Comparison of ENCODE assay signal across 9 cellular contexts in genomic region chr19:50432658-50433057, GRCh38. TPM values are rescaled to one million over a fixed set of nuclear protein-coding genes. Genes with fewer than 3 reads are reported as not detected.
A peak's percentile ranks its signal among the peaks of the same experiment; 100 is the strongest.
DNase-seq lines count a peak whose midpoint lies in the region; ATAC-seq and TF ChIP-seq lines count a peak whose summit lies in the region.
"Had no signal": no experiment of that assay in that cellular context is flagged by ENCODE, and none has a peak within 500 bp of the region (broad histone marks: within the 10 kb centered on the region; RNA-seq: fewer than 3 reads in every experiment).

Gene MYBPC2 (plus strand): TSS chr19:50432892. CDS start chr19:50432954, 62 bp downstream.

- H3K4me3 Mint-ChIP-seq in activated naive CD4-positive, alpha-beta T cell treated with anti-CD3 and anti-CD28 coated beads for 36 hours: peak within 1 kb of the TSS; percentile 90
- H3K4me3 Mint-ChIP-seq in type B pancreatic cell: peak within 1 kb of the TSS; percentile 93

- H3K9me3 Mint-ChIP-seq in activated naive CD4-positive, alpha-beta T cell treated with anti-CD3 and anti-CD28 coated beads for 36 hours: no peaks in the 10 kb centered on the region
- H3K9me3 Mint-ChIP-seq in activated naive CD4-positive, alpha-beta T cell treated with anti-CD3 and anti-CD28 coated beads, Interleukin-2, amount 50 U/mL, for 72 hours: no peaks in the 10 kb centered on the region
- no peaks in the 10 kb centered on the region for H3K9me3 Mint-ChIP-seq in type B pancreatic cell

- peaks cover 0 to 39% of the 10 kb centered on the region in 2 donors for H3K27me3 ChIP-seq in left lung

- H3K36me3 Mint-ChIP-seq in activated naive CD4-positive, alpha-beta T cell treated with anti-CD3 and anti-CD28 coated beads for 36 hours (ENCODE audit: low read depth): no peaks in the 10 kb centered on the region
- no peaks in the 10 kb centered on the region for H3K36me3 Mint-ChIP-seq in activated naive CD4-positive, alpha-beta T cell treated with anti-CD3 and anti-CD28 coated beads, Interleukin-2, amount 50 U/mL, for 72 hours
- H3K36me3 Mint-ChIP-seq in type B pancreatic cell: no peaks in the 10 kb centered on the region

- ATAC-seq in activated naive CD4-positive, alpha-beta T cell treated with anti-CD3 and anti-CD28 coated beads, Interleukin-2, amount 50 U/mL, for 72 hours: no peak
- ATAC-seq in left lung: no peak
- ATAC-seq in HG02885 (IDR thresholded peaks at IDR 0.05; ENCODE audit: poor library complexity, unreplicated experiment): no peak

- TF ChIP-seq CTCF in left lung (IDR thresholded peaks at IDR 0.05): no peak
- no peak for TF ChIP-seq CTCF in type B pancreatic cell (conservative IDR thresholded peaks at IDR 0.05)
- no peak for TF ChIP-seq CTCF in RWPE1 (conservative IDR thresholded peaks at IDR 0.05; ENCODE audit: low read depth)
- no peak for TF ChIP-seq CTCF in GM13976 (IDR thresholded peaks at IDR 0.05; ENCODE audit: borderline replicate concordance, control extremely low read depth, extremely low read depth, insufficient read depth, missing control alignments)

- POLR2A ChIA-PET in RWPE1 (lab: Yijun Ruan, JAX; ENCODE audit: low non-redundant PET): no interaction called here

- in situ Hi-C loops in GM13976 (cut with MboI; ENCODE audit: low sequenced_read_pairs, unreplicated experiment): no loop called here

- H3K9me3 ChIP-seq in left lung: no peaks in the 10 kb centered on the region

- H3K4me1 ChIP-seq in left lung: peaks cover 5 to 21% of the 10 kb centered on the region in 2 donors

- H3K4me1 Mint-ChIP-seq in activated naive CD4-positive, alpha-beta T cell treated with anti-CD3 and anti-CD28 coated beads for 36 hours (ENCODE audit: low read depth): peaks cover 16% of the 10 kb centered on the region
- H3K4me1 Mint-ChIP-seq in type B pancreatic cell (ENCODE audit: unreplicated experiment): peaks cover 24% of the 10 kb centered on the region

- intact Hi-C loops in activated naive CD4-positive, alpha-beta T cell treated with anti-CD3 and anti-CD28 coated beads for 36 hours (cut with micrococcal nuclease): no loop called here
- intact Hi-C loops in left lung (cut with DNase I): no loop called here

- no peaks in the 10 kb centered on the region for H3K36me3 ChIP-seq in left lung

- DNase-seq in activated naive CD4-positive, alpha-beta T cell treated with anti-CD3 and anti-CD28 coated beads for 36 hours: no peak
- no peak for DNase-seq in activated naive CD4-positive, alpha-beta T cell (lab: John Stamatoyannopoulos, UW)
- DNase-seq in activated naive CD4-positive, alpha-beta T cell treated with anti-CD3 and anti-CD28 coated beads, Interleukin-2, amount 50 U/mL, for 72 hours (ENCODE audit: low spot score in 2 of 2): no peak
- DNase-seq in left lung: no peak
- no peak for DNase-seq in type B pancreatic cell (ENCODE audit: extremely low spot score, unreplicated experiment)
- DNase-seq in RWPE1 (ENCODE audit: low spot score): no peak
- DNase-seq in GM13976 (ENCODE audit: low spot score): no peak
- DNase-seq: activated gamma-delta T cell had no signal

- CTCF ChIA-PET in activated naive CD4-positive, alpha-beta T cell treated with anti-CD3 and anti-CD28 coated beads for 36 hours (lab: Charles Lee): no interaction called here
- CTCF ChIA-PET in RWPE1 (lab: Yijun Ruan, JAX): no interaction called here

- peak within 1 kb of the TSS; percentile 55 to 66 for H3K4me3 ChIP-seq in left lung

- H3K27ac ChIP-seq in left lung: peak within 1 kb of the TSS; percentile 40 to 65
- no peak within 1 kb of the TSS for H3K27ac ChIP-seq in RWPE1

- peak within 1 kb of the TSS; percentile 88 for H3K27ac Mint-ChIP-seq in activated naive CD4-positive, alpha-beta T cell treated with anti-CD3 and anti-CD28 coated beads for 36 hours
- H3K27ac Mint-ChIP-seq in activated naive CD4-positive, alpha-beta T cell treated with anti-CD3 and anti-CD28 coated beads, Interleukin-2, amount 50 U/mL, for 72 hours: peak within 1 kb of the TSS; percentile 82 to 94
- H3K27ac Mint-ChIP-seq in type B pancreatic cell: peak within 1 kb of the TSS; percentile 88

- peaks cover 11% of the 10 kb centered on the region for H3K27me3 Mint-ChIP-seq in activated naive CD4-positive, alpha-beta T cell treated with anti-CD3 and anti-CD28 coated beads for 36 hours (ENCODE audit: low read depth)
- peaks cover 46% of the 10 kb centered on the region for H3K27me3 Mint-ChIP-seq in type B pancreatic cell

RNA-seq across cellular contexts. Expression of gene MYBPC2, which starts in this region (rescaled TPM):
- 1 to 10 TPM in 1 of 2 experiments, under 1 TPM in 1; 0.64 to 1.6 TPM for total RNA-seq in activated naive CD4-positive, alpha-beta T cell treated with anti-CD3 and anti-CD28 coated beads for 36 hours
- 1 to 10 TPM in 1 of 2 donors, under 1 TPM in 1; 0.91 to 1.9 TPM for total RNA-seq in activated naive CD4-positive, alpha-beta T cell treated with anti-CD3 and anti-CD28 coated beads, Interleukin-2, amount 50 U/mL, for 72 hours
- total RNA-seq in left lung (under 1 TPM in 1 of 2 donors, not detected in 1; 0.16 TPM), type B pancreatic cell (ENCODE audit: low replicate concordance) (0.12 TPM in 1 of 2 replicates, not detected in the other)
